21 cellular contexts compared by ENCODE assay signal in the genomic region with DNA sequence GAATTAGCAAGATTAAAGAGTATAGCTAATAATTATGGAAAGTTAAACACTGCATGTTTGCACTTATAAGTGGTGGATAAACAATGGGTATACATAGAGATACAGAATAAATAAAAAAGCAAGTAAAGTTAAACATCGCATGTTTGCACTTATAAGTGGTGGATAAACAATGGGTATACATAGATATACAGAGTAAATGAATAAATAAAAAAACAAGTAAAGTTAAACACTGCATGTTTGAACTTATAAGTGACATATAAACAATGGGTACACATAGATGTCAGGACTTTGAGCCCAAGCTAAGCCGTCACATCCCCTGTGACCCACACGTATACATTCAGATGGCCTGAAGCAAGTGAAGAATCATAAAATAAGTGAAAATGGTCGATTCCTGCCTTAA.
DNase-seq lines count a peak whose midpoint lies in the region; ATAC-seq, FAIRE-seq and TF ChIP-seq lines count a peak whose summit lies in the region.
"Had no signal": no experiment of that assay in that cellular context is flagged by ENCODE, and none has a peak within 500 bp of the region (broad histone marks: within the 10 kb centered on the region; RNA-seq: fewer than 3 reads in every experiment).

No MANE protein-coding gene starts in this region.

- H3K9me3 ChIP-seq in A549 (no peaks in the 10 kb centered on the region), H9 (ENCODE audit: control insufficient read depth, low read depth, low read length) (no peaks in the 10 kb centered on the region), iPS-15b (ENCODE audit: control insufficient read depth, insufficient read depth, low read length) (no peaks in the 10 kb centered on the region)
- no peaks in the 10 kb centered on the region for H3K9me3 ChIP-seq in CD8-positive, alpha-beta memory T cell (ENCODE audit: low read length)
- H3K9me3 ChIP-seq: BLaER1 treated with 17β-estradiol and CSF1 and Interleukin-3, amounts not matched to agents 10 nM and 100 nM had no signal

- H3K14ac ChIP-seq in H9 (ENCODE audit: insufficient read depth, low read length): no peak overlapping the region

- no peaks in the 10 kb centered on the region for H3K79me2 ChIP-seq in H9 (ENCODE audit: insufficient read depth, low read length)

- peaks cover 1% of the 10 kb centered on the region; the same call in 1 of the 2 replicates for H3K27me3 Mint-ChIP-seq in H9 (ENCODE audit: low read depth)
- H3K27me3 Mint-ChIP-seq in CD8-positive, alpha-beta memory T cell: no peaks in the 10 kb centered on the region

- peaks cover 54 to 56% of the 10 kb centered on the region in 2 experiments for H3K4me1 Mint-ChIP-seq in H9
- no peaks in the 10 kb centered on the region for H3K4me1 Mint-ChIP-seq in CD8-positive, alpha-beta memory T cell

- no peaks in the 10 kb centered on the region for H4K20me1 ChIP-seq in H9 (ENCODE audit: control insufficient read depth, insufficient read depth, insufficient read length)
- H4K20me1 ChIP-seq: BLaER1 treated with 17β-estradiol and CSF1 and Interleukin-3, amounts not matched to agents 10 nM and 100 nM had no signal

- no peaks in the 10 kb centered on the region for H3K79me1 ChIP-seq in H9 (ENCODE audit: insufficient read depth, low read depth, low read length, poor library complexity, severe bottlenecking)

- DNase-seq in A549 (ENCODE audit: low read depth in 1 of 2, low spot score in 1 of 2) (no peak), H9 (no peak), NCI-H748 (lab: John Stamatoyannopoulos, UW; ENCODE audit: unreplicated experiment) (peak; percentile 71), Right ventricle myocardium inferior (ENCODE audit: missing footprints) (no peak), T1000 (lab: John Stamatoyannopoulos, UW) (no peak)
- DNase-seq in CD8-positive, alpha-beta memory T cell: no peak
- DNase-seq: DND-41, H7, KBM-7, NCI-H1436 treated with DMSO at 0.1 percent for 48 hours, NCI-H2081, NCI-H446 treated with DMSO at 0.1 percent for 48 hours, NCI-H774, Right ventricle myocardium superior had no signal

- H3T11ph ChIP-seq in H9 (ENCODE audit: low read length): no peak overlapping the region

- peak overlapping the region; percentile 74 to 100 (median 99) for H3K27ac Mint-ChIP-seq in H9
- no peak overlapping the region for H3K27ac Mint-ChIP-seq in CD8-positive, alpha-beta memory T cell

- FAIRE-seq in A549 (lab: Jason Lieb, UNC): no peak
- FAIRE-seq: G401.6, HTR-8/SVneo, RCC 7860 had no signal

- H3K4me2 ChIP-seq in A549 (no peak overlapping the region), H9 (ENCODE audit: insufficient read depth, insufficient read length, low read length) (peak overlapping the region; percentile 58)
- H3K4me2 ChIP-seq: BLaER1 treated with 17β-estradiol and CSF1 and Interleukin-3, amounts not matched to agents 10 nM and 100 nM had no signal

- 26% methylated on average over 4 of the region's 4 CpGs for WGBS in A549 (ENCODE audit: missing lambda C conversion rate)
- no CpG with 5 or more reads among the region's 4 CpGs for WGBS in H9 (ENCODE audit: extremely low coverage, insufficient read length, low lambda C conversion rate)

- peak overlapping the region; percentile 47 to 76 for H3K4me3 Mint-ChIP-seq in H9
- no peak overlapping the region for H3K4me3 Mint-ChIP-seq in CD8-positive, alpha-beta memory T cell

- H2BK12ac ChIP-seq in H9 (ENCODE audit: insufficient read length, low read depth, low read length): no peak overlapping the region

- peak overlapping the region; percentile 48 for H3K9ac ChIP-seq in H9 (ENCODE audit: extremely low read depth, insufficient read length, low read length)
- H3K9ac ChIP-seq in iPS-15b (ENCODE audit: low read depth, low read length): peak overlapping the region; percentile 0
- H3K9ac ChIP-seq: BLaER1 treated with 17β-estradiol and CSF1 and Interleukin-3, amounts not matched to agents 10 nM and 100 nM had no signal

- no peak overlapping the region for H2BK5ac ChIP-seq in H9 (ENCODE audit: insufficient read length, low read length)

- H3K4me1 ChIP-seq in A549 (no peaks in the 10 kb centered on the region), H9 (ENCODE audit: insufficient read depth, low read length) (peaks cover 12% of the 10 kb centered on the region; the same call in 1 of the 2 replicates), iPS-15b (ENCODE audit: control insufficient read depth, insufficient read depth, low read length) (peaks cover 27% of the 10 kb centered on the region)
- no peaks in the 10 kb centered on the region for H3K4me1 ChIP-seq in CD8-positive, alpha-beta memory T cell (ENCODE audit: insufficient read depth, low read length)
- H3K4me1 ChIP-seq: BLaER1 treated with 17β-estradiol and CSF1 and Interleukin-3, amounts not matched to agents 10 nM and 100 nM had no signal

- H3K27ac ChIP-seq in A549: no peak overlapping the region
- H3K27ac ChIP-seq in H9 (ENCODE audit: insufficient read length, low read depth, low read length): peak overlapping the region; percentile 96
- no peak overlapping the region for H3K27ac ChIP-seq in CD8-positive, alpha-beta memory T cell (ENCODE audit: low read depth, low read length)
- H3K27ac ChIP-seq: BLaER1 treated with 17β-estradiol and CSF1 and Interleukin-3, amounts not matched to agents 10 nM and 100 nM; SK-N-MC had no signal

- H3K56ac ChIP-seq in H9 (ENCODE audit: insufficient read length, low read depth, low read length): no peak overlapping the region

- H4K91ac ChIP-seq in H9 (ENCODE audit: insufficient read length, low read depth, low read length): no peak overlapping the region

- H2AFZ ChIP-seq in H9 (ENCODE audit: low read length): no peak overlapping the region

- H3K4me3 ChIP-seq in A549: no peak overlapping the region
- peak overlapping the region; percentile 10 for H3K4me3 ChIP-seq in iPS-15b (ENCODE audit: low read depth, low read length)
- no peak overlapping the region for H3K4me3 ChIP-seq in CD8-positive, alpha-beta memory T cell (ENCODE audit: low read length)
- H3K4me3 ChIP-seq: BLaER1 treated with 17β-estradiol and CSF1 and Interleukin-3, amounts not matched to agents 10 nM and 100 nM; SK-N-MC had no signal

- H2BK15ac ChIP-seq in H9 (ENCODE audit: low read depth, low read length): no peak overlapping the region

- POLR2A ChIA-PET in A549 (lab: Yijun Ruan, JAX): no interaction called here
- POLR2A ChIA-PET in CD8-positive, alpha-beta memory T cell (lab: Charles Lee): no interaction called here

- no peak overlapping the region for H3K23ac ChIP-seq in H9 (ENCODE audit: insufficient read length, low read depth, low read length)

- H2BK20ac ChIP-seq in H9 (ENCODE audit: low read depth, low read length, poor library complexity, severe bottlenecking): no peak overlapping the region

- no peaks in the 10 kb centered on the region for H3K36me3 ChIP-seq in iPS-15b (ENCODE audit: control insufficient read depth, insufficient read depth, low read length)
- no peaks in the 10 kb centered on the region for H3K36me3 ChIP-seq in CD8-positive, alpha-beta memory T cell (ENCODE audit: insufficient read depth, low read length)
- H3K36me3 ChIP-seq: BLaER1 treated with 17β-estradiol and CSF1 and Interleukin-3, amounts not matched to agents 10 nM and 100 nM had no signal

- TF ChIP-seq EP300 in A549 (IDR thresholded peaks at IDR 0.05): no peak

- H2AK5ac ChIP-seq in H9 (ENCODE audit: insufficient read length, low read length): no peak overlapping the region

- no peak overlapping the region for H3K18ac ChIP-seq in H9 (ENCODE audit: insufficient read length, low read depth, low read length)

- H4K8ac ChIP-seq in H9 (replicated peaks; ENCODE audit: insufficient read length, low read depth, low read length): no peak overlapping the region

- no peak overlapping the region for H4K5ac ChIP-seq in H9 (ENCODE audit: insufficient read length, low read depth, low read length)

- no peak for TF ChIP-seq CTCF in A549 (IDR thresholded peaks at IDR 0.05)
- no peak for TF ChIP-seq CTCF in H9 (conservative IDR thresholded peaks at IDR 0.05)

- intact Hi-C loops in Right ventricle myocardium inferior (cut with DNase I): no loop called here

- H3K9me3 Mint-ChIP-seq in H9: peaks cover 0 to 5% of the 10 kb centered on the region in 2 experiments; a peak in 1 of 5 replicates
- peaks cover 6 to 26% (median 18%) of the 10 kb centered on the region in 5 donors for H3K9me3 Mint-ChIP-seq in CD8-positive, alpha-beta memory T cell

- H3K27me3 ChIP-seq in H9 (ENCODE audit: insufficient read depth, low read length) (no peaks in the 10 kb centered on the region), iPS-15b (ENCODE audit: control insufficient read depth, insufficient read depth, low read length) (no peaks in the 10 kb centered on the region)
- no peaks in the 10 kb centered on the region for H3K27me3 ChIP-seq in CD8-positive, alpha-beta memory T cell (ENCODE audit: insufficient read depth, low read length, poor library complexity, severe bottlenecking)
- H3K27me3 ChIP-seq: BLaER1 treated with 17β-estradiol and CSF1 and Interleukin-3, amounts not matched to agents 10 nM and 100 nM had no signal

- no peak for TF ChIP-seq POLR2A in A549 (IDR thresholded peaks at IDR 0.05; ENCODE audit: low read length)

- H3K4ac ChIP-seq in H9 (ENCODE audit: low read depth, low read length): no peak overlapping the region

- peaks cover 5 to 11% (median 9%) of the 10 kb centered on the region in 3 experiments; a peak in 5 of 7 replicates for H3K36me3 Mint-ChIP-seq in H9 (ENCODE audit: insufficient read depth in 1 of 3, low read depth in 3 of 3)
- H3K36me3 Mint-ChIP-seq in CD8-positive, alpha-beta memory T cell: peaks cover 0 to 2% (median 0%) of the 10 kb centered on the region in 3 donors

- ATAC-seq in A549: no peak
- no peak for ATAC-seq in HG03354 (IDR thresholded peaks at IDR 0.05; ENCODE audit: poor library complexity, severe bottlenecking, unreplicated experiment)
- no peak for ATAC-seq in Right ventricle myocardium inferior

- no peak for TF ChIP-seq RAD21 in A549 (conservative IDR thresholded peaks at IDR 0.05 in 1 of 2, IDR thresholded peaks at IDR 0.05 in 1 of 2)

- CTCF ChIA-PET in A549 (lab: Yijun Ruan, JAX): no interaction called here
- CTCF ChIA-PET in CD8-positive, alpha-beta memory T cell (lab: Charles Lee): no interaction called here

- H2BK120ac ChIP-seq in H9 (ENCODE audit: low read depth, low read length, poor library complexity, severe bottlenecking): no peak overlapping the region

- H3K23me2 ChIP-seq in H9 (ENCODE audit: insufficient read length, low read depth, low read length, poor library complexity, severe bottlenecking): peaks cover 4% of the 10 kb centered on the region

TF ChIP-seq in A549, 52 proteins besides CTCF, POLR2A, EP300 and RAD21:
- no peak for TF ChIP-seq CBX2 (IDR thresholded peaks at IDR 0.05; ENCODE audit: borderline replicate concordance, low read depth)
- TF ChIP-seq ZFP36 (IDR thresholded peaks at IDR 0.05; ENCODE audit: borderline replicate concordance, partially characterized antibody): peak; percentile 21

Comparison
In these comparisons a context has a peak if more than half of its experiments do, and no peak if none do; other contexts are left out.
1. H3K27ac Mint-ChIP-seq: peak in H9 (3 of 3); none in CD8-positive, alpha-beta memory T cell (0 of 8).
2. H3K4me3 Mint-ChIP-seq: peak in H9 (2 of 2); none in CD8-positive, alpha-beta memory T cell (0 of 7).